20 cellular contexts compared by ENCODE assay signal in genomic region chr2:55408098-55408882, GRCh38. TPM values are rescaled to one million over a fixed set of nuclear protein-coding genes. Genes with fewer than 3 reads are reported as not detected.
DNase-seq lines count a peak whose midpoint lies in the region; TF ChIP-seq lines count a peak whose summit lies in the region.
"Had no signal": no experiment of that assay in that cellular context is flagged by ENCODE, and none has a peak within 500 bp of the region (broad histone marks: within the 10 kb centered on the region; RNA-seq: fewer than 3 reads in every experiment).

No MANE protein-coding gene starts in this region.

- no peaks in the 10 kb centered on the region for H3K4me1 ChIP-seq in breast epithelium
- H3K4me1 ChIP-seq in SK-N-SH (ENCODE audit: control insufficient read depth in 1 of 2, insufficient read depth in 2 of 2, low read depth in 1 of 2, low read length in 1 of 2), result 0 out of 4 replicates have a peak, but pooled peaks cover 0 to 3% of the 10 kb centered on the region in 2 experiments
- H3K4me1 ChIP-seq in spleen, result peaks cover 0 to 7% (median 4%) of the 10 kb centered on the region in 6 donors
- H3K4me1 ChIP-seq: left ventricle myocardium inferior had no signal

- no peaks in the 10 kb centered on the region for H3K36me3 ChIP-seq in breast epithelium
- peaks cover 7 to 14% of the 10 kb centered on the region in 2 experiments for H3K36me3 ChIP-seq in SK-N-SH (replicated peaks in 1 of 2; ENCODE audit: control insufficient read depth in 1 of 2, insufficient read depth in 2 of 2, low read length in 1 of 2)
- H3K36me3 ChIP-seq in spleen, result peaks cover 0 to 48% (median 0%) of the 10 kb centered on the region in 6 donors

- H3K79me2 ChIP-seq in SK-N-SH (ENCODE audit: insufficient read depth), result peaks cover 57% of the 10 kb centered on the region

- TF ChIP-seq CTCF in MCF 10A (IDR thresholded peaks at IDR 0.05; ENCODE audit: unreplicated experiment) (no peak), breast epithelium (IDR thresholded peaks at IDR 0.05) (no peak), SK-N-SH (IDR thresholded peaks at IDR 0.05) (no peak), RWPE1 (conservative IDR thresholded peaks at IDR 0.05; ENCODE audit: low read depth) (no peak), spleen (IDR thresholded peaks at IDR 0.05 in 8 of 11, conservative IDR thresholded peaks at IDR 0.05 in 3 of 11) (no peak)

- intact Hi-C loops in MCF 10A (cut with micrococcal nuclease) (no loop called here), breast epithelium (cut with DNase I; ENCODE audit: low total_unique reads) (no loop called here), spleen (cut with DNase I; ENCODE audit: low total_unique reads) (no loop called here)

- peak overlapping the region; percentile 46 for H3K27ac Mint-ChIP-seq in MCF 10A (ENCODE audit: low read depth, unreplicated experiment)
- no peak overlapping the region for H3K27ac Mint-ChIP-seq in activated naive CD4-positive, alpha-beta T cell treated with anti-CD3 and anti-CD28 coated beads, Interleukin-2, amount 10 ng/mL, durations not matched to agents 7 days and 5 days
- H3K27ac Mint-ChIP-seq: activated CD8-positive, alpha-beta T cell treated with anti-CD3 and anti-CD28 coated beads, Interleukin-2, amount 10 ng/mL, durations not matched to agents 7 days and 5 days; activated naive CD4-positive, alpha-beta T cell treated with anti-CD3 and anti-CD28 coated beads for 36 hours had no signal

- no peak for TF ChIP-seq EP300 in SK-N-SH (IDR thresholded peaks at IDR 0.05; ENCODE audit: borderline replicate concordance in 1 of 2, low read depth in 1 of 2, low read length in 1 of 2)

- TF ChIP-seq RAD21 in SK-N-SH (IDR thresholded peaks at IDR 0.05; ENCODE audit: low read length), result no peak

- peaks cover 14% of the 10 kb centered on the region for H3F3A ChIP-seq in SK-N-SH (replicated peaks; ENCODE audit: insufficient read depth)

- peaks cover 31% of the 10 kb centered on the region for H3K36me3 Mint-ChIP-seq in MCF 10A (ENCODE audit: insufficient read depth, unreplicated experiment)
- no peaks in the 10 kb centered on the region for H3K36me3 Mint-ChIP-seq in activated naive CD4-positive, alpha-beta T cell treated with anti-CD3 and anti-CD28 coated beads, Interleukin-2, amount 10 ng/mL, durations not matched to agents 7 days and 5 days

- H2AFZ ChIP-seq in SK-N-SH (ENCODE audit: low read depth), result peak overlapping the region; percentile 42; the same call in 1 of the 2 replicates
- H2AFZ ChIP-seq: PC-9 had no signal

- WGBS in SK-N-SH (ENCODE audit: low lambda C conversion rate), result 83% methylated on average over 5 of the region's 5 CpGs
- 72 to 80% (median 78%) methylated on average over 5 of the region's 5 CpGs for WGBS in spleen, 5 donors

- H3K4me1 Mint-ChIP-seq in MCF 10A (ENCODE audit: insufficient read depth, unreplicated experiment), result peaks cover 17% of the 10 kb centered on the region
- H3K4me1 Mint-ChIP-seq in activated naive CD4-positive, alpha-beta T cell treated with anti-CD3 and anti-CD28 coated beads, Interleukin-2, amount 10 ng/mL, durations not matched to agents 7 days and 5 days, result no peaks in the 10 kb centered on the region

- peak overlapping the region; percentile 0 for H3K4me3 Mint-ChIP-seq in MCF 10A (ENCODE audit: unreplicated experiment)
- no peak overlapping the region for H3K4me3 Mint-ChIP-seq in activated naive CD4-positive, alpha-beta T cell treated with anti-CD3 and anti-CD28 coated beads, Interleukin-2, amount 10 ng/mL, durations not matched to agents 7 days and 5 days
- H3K4me3 Mint-ChIP-seq: activated CD8-positive, alpha-beta T cell treated with anti-CD3 and anti-CD28 coated beads, Interleukin-2, amount 10 ng/mL, durations not matched to agents 7 days and 5 days; activated naive CD4-positive, alpha-beta T cell treated with anti-CD3 and anti-CD28 coated beads for 36 hours had no signal

- TF ChIP-seq POLR2A in breast epithelium (IDR thresholded peaks at IDR 0.05) (no peak), spleen (IDR thresholded peaks at IDR 0.05) (no peak)

- H3K9me3 Mint-ChIP-seq in MCF 10A (ENCODE audit: unreplicated experiment), result no peaks in the 10 kb centered on the region
- no peaks in the 10 kb centered on the region for H3K9me3 Mint-ChIP-seq in activated naive CD4-positive, alpha-beta T cell treated with anti-CD3 and anti-CD28 coated beads, Interleukin-2, amount 10 ng/mL, durations not matched to agents 7 days and 5 days
- H3K9me3 Mint-ChIP-seq: activated naive CD4-positive, alpha-beta T cell treated with anti-CD3 and anti-CD28 coated beads for 36 hours had no signal

- POLR2A ChIA-PET in MCF 10A (lab: Yijun Ruan, JAX) (interaction anchor here (0.8 to 2.1 kb wide), 3 partner anchors 7 to 44 kb away, joined by 3 to 15 read pairs (median 3); partner anchors contain the start of gene CCDC88A), SK-N-SH (lab: Yijun Ruan, JAX) (no interaction called here), RWPE1 (lab: Yijun Ruan, JAX; ENCODE audit: low non-redundant PET) (no interaction called here)

- CTCF ChIA-PET in MCF 10A (lab: Yijun Ruan, JAX) (no interaction called here), SK-N-SH (lab: Yijun Ruan, JAX) (no interaction called here), RWPE1 (lab: Yijun Ruan, JAX) (no interaction called here)
- CTCF ChIA-PET in activated naive CD4-positive, alpha-beta T cell treated with anti-CD3 and anti-CD28 coated beads, Interleukin-2, amount 10 ng/mL, durations not matched to agents 7 days and 5 days (lab: Charles Lee), result no interaction called here

- no peaks in the 10 kb centered on the region for H3K27me3 Mint-ChIP-seq in MCF 10A (ENCODE audit: insufficient read depth, unreplicated experiment)
- H3K27me3 Mint-ChIP-seq in activated naive CD4-positive, alpha-beta T cell treated with anti-CD3 and anti-CD28 coated beads, Interleukin-2, amount 10 ng/mL, durations not matched to agents 7 days and 5 days, result no peaks in the 10 kb centered on the region

- H3K27me3 ChIP-seq in breast epithelium (no peaks in the 10 kb centered on the region), SK-N-SH (ENCODE audit: insufficient read depth) (no peaks in the 10 kb centered on the region), spleen (replicated peaks in 1 of 7) (no peaks in the 10 kb centered on the region)
- H3K27me3 ChIP-seq: tibial nerve had no signal

- BruUV-seq in MCF 10A (replicated peaks; lab: Mats Ljungman, UMichigan), result no TSS peak

- H3K4me3 ChIP-seq in breast epithelium, result no peak overlapping the region
- H3K4me3 ChIP-seq in SK-N-SH (ENCODE audit: low read depth in 2 of 2, low read length in 1 of 2), result peak overlapping the region in 1 of 2 experiments; percentile 41; a peak in 1 of 4 replicates
- no peak overlapping the region for H3K4me3 ChIP-seq in spleen
- H3K4me3 ChIP-seq: left ventricle myocardium inferior, PC-9, skin epidermis, tibial nerve had no signal

- H4K20me1 ChIP-seq in SK-N-SH (ENCODE audit: insufficient read depth), result no peaks in the 10 kb centered on the region

- H3K27ac ChIP-seq in breast epithelium (no peak overlapping the region), SK-N-SH (ENCODE audit: low read depth in 2 of 2, low read length in 1 of 2) (peak overlapping the region in 1 of 2 experiments; percentile 61; a peak in 2 of 4 replicates), RWPE1 (no peak overlapping the region), spleen (no peak overlapping the region)
- H3K27ac ChIP-seq: left ventricle myocardium inferior, PC-9, tibial nerve had no signal

- peak overlapping the region; percentile 48; the same call in 1 of the 2 replicates for H3K9ac ChIP-seq in SK-N-SH

- peak overlapping the region; percentile 67 for H3K4me2 ChIP-seq in SK-N-SH
- H3K4me2 ChIP-seq: PC-9 had no signal

- H3K9me2 ChIP-seq in SK-N-SH, result no peaks in the 10 kb centered on the region

- DNase-seq in MCF 10A (ENCODE audit: unreplicated experiment) (peak; percentile 31), breast epithelium (ENCODE audit: low spot score in 2 of 2) (no peak), SK-N-SH (no peak), fibroblast of peridontal ligament (ENCODE audit: extremely low read depth) (peak; percentile 83), T1000 (lab: John Stamatoyannopoulos, UW) (no peak), RWPE1 (ENCODE audit: low spot score) (no peak), spleen (no peak)
- DNase-seq in activated naive CD4-positive, alpha-beta T cell treated with anti-CD3 and anti-CD28 coated beads, Interleukin-2, amount 10 ng/mL, durations not matched to agents 7 days and 5 days, result no peak
- DNase-seq: 8988T; activated CD8-positive, alpha-beta T cell treated with anti-CD3 and anti-CD28 coated beads, Interleukin-2, amount 10 ng/mL, durations not matched to agents 7 days and 5 days; activated naive CD4-positive, alpha-beta T cell treated with anti-CD3 and anti-CD28 coated beads for 36 hours; DMS53; effector CD4-positive, alpha-beta T cell; KG1; left ventricle myocardium inferior; NCI-H2171 treated with DMSO at 0.1 percent for 48 hours; PC-9; T-helper 9 cell had no signal

- H3K9me3 ChIP-seq in breast epithelium (no peaks in the 10 kb centered on the region), SK-N-SH (no peaks in the 10 kb centered on the region), spleen (no peaks in the 10 kb centered on the region)
- H3K9me3 ChIP-seq: left ventricle myocardium inferior, tibial nerve had no signal

TF ChIP-seq in SK-N-SH, 30 proteins besides CTCF, POLR2A, EP300 and RAD21:
- no peak for TF ChIP-seq ELF1 (IDR thresholded peaks at IDR 0.05)
- TF ChIP-seq NFIC (IDR thresholded peaks at IDR 0.05; ENCODE audit: borderline replicate concordance), result peak; percentile 30; the same call in 1 of the 2 replicates
- TF ChIP-seq YY1 (IDR thresholded peaks at IDR 0.05; ENCODE audit: low read depth), result 0 out of 2 replicates have a peak, but pooled peaks have one; percentile 23

RNA-seq across cellular contexts. Expression of gene CCDC88A, which starts 11.4 kb away (rescaled TPM):
- 52.1 and 60.8 TPM in 2 replicates for total RNA-seq in MCF 10A (2022)
- 10 to 100 TPM; 36.1 to 74.6 (median 50.1) TPM for total RNA-seq in breast epithelium
- 7.0 and 10.1 TPM in 2 replicates for polyA plus RNA-seq in SK-N-SH (2012; rRNA removed)
- 9.0 and 9.2 TPM in 2 replicates for polyA plus RNA-seq in SK-N-SH (2012; cell fraction: cytosol; rRNA removed)
- polyA plus RNA-seq in SK-N-SH (2012; cell fraction: nucleus; rRNA removed), result 11.7 and 21.7 TPM in 2 replicates
- total RNA-seq in spleen, result 100 to 1,000 TPM in 3 of 7 donors, 10 to 100 TPM in 4; 53.2 to 130 (median 95.3) TPM
- 10 to 100 TPM; 16.4 to 26.3 (median 20.8) TPM for polyA plus RNA-seq in spleen

Comparison
In these comparisons a context has a peak if more than half of its experiments do, and no peak if none do; other contexts are left out.
1. DNase-seq: peak in MCF 10A (single experiment) and fibroblast of peridontal ligament (single experiment); none in breast epithelium (0 of 2), SK-N-SH (single experiment), T1000 (single experiment), activated naive CD4-positive, alpha-beta T cell treated with anti-CD3 and anti-CD28 coated beads, Interleukin-2, amount 10 ng/mL, durations not matched to agents 7 days and 5 days (single experiment), RWPE1 (single experiment) and spleen (single experiment).